ENCODE assay signal across 9 cellular contexts in genomic region chr18:63311481-63312409, GRCh38. TPM values are rescaled to one million over a fixed set of nuclear protein-coding genes. Genes with fewer than 3 reads are reported as not detected.
A peak's percentile ranks its signal among the peaks of the same experiment; 100 is the strongest.
DNase-seq lines count a peak whose midpoint lies in the region; ATAC-seq and TF ChIP-seq lines count a peak whose summit lies in the region.
"Had no signal": no experiment of that assay in that cellular context is flagged by ENCODE, and none has a peak within 500 bp of the region (broad histone marks: within the 10 kb centered on the region; RNA-seq: fewer than 3 reads in every experiment).

No MANE protein-coding gene starts in this region.

- no peak overlapping the region for H2AFZ ChIP-seq in hepatocyte

- no peaks in the 10 kb centered on the region for H3K36me3 ChIP-seq in hepatocyte (replicated peaks; ENCODE audit: insufficient read depth, low read depth)
- no peaks in the 10 kb centered on the region for H3K36me3 ChIP-seq in mesendoderm (ENCODE audit: control insufficient read depth, insufficient read depth, low read length)

- H3K27ac Mint-ChIP-seq in effector memory CD8-positive, alpha-beta T cell = peak overlapping the region in 1 of 2 donors; percentile 96

- no peak overlapping the region for H3K27ac ChIP-seq in hepatocyte
- H3K27ac ChIP-seq in mesendoderm (ENCODE audit: low read depth, low read length) = no peak overlapping the region

- no peaks in the 10 kb centered on the region for H3K9me3 Mint-ChIP-seq in effector memory CD8-positive, alpha-beta T cell

- H3K9me2 ChIP-seq in hepatocyte (replicated peaks; ENCODE audit: insufficient read depth) = no peaks in the 10 kb centered on the region

- no peak overlapping the region for H2BK15ac ChIP-seq in mesendoderm (replicated peaks; ENCODE audit: low read depth)

- H3K18ac ChIP-seq in mesendoderm (ENCODE audit: low read length) = no peak overlapping the region

- no peak overlapping the region for H3K4ac ChIP-seq in mesendoderm (ENCODE audit: low read depth, low read length)

- H3K27me3 Mint-ChIP-seq in effector memory CD8-positive, alpha-beta T cell = no peaks in the 10 kb centered on the region

- no peaks in the 10 kb centered on the region for H3K79me1 ChIP-seq in mesendoderm (ENCODE audit: low read length)

- H3K4me3 ChIP-seq in GM12875 (ENCODE audit: low read depth, low read length) = peak overlapping the region; percentile 29
- no peak overlapping the region for H3K4me3 ChIP-seq in hepatocyte
- no peak overlapping the region for H3K4me3 ChIP-seq in mesendoderm (ENCODE audit: low read length)

- H3K27me3 ChIP-seq in hepatocyte (no peaks in the 10 kb centered on the region), mesendoderm (ENCODE audit: insufficient read depth, low read length, poor library complexity) (no peaks in the 10 kb centered on the region)

- no peak overlapping the region for H3K4me2 ChIP-seq in hepatocyte
- no peak overlapping the region for H3K4me2 ChIP-seq in mesendoderm (ENCODE audit: low read length)

- no peak overlapping the region for H3K56ac ChIP-seq in mesendoderm (ENCODE audit: low read length)

- no peak overlapping the region for H4K8ac ChIP-seq in mesendoderm (ENCODE audit: low read depth, low read length)

- WGBS in hepatocyte (ENCODE audit: low lambda C conversion rate, missing lambda C conversion rate) = 86% methylated on average over 10 of the region's 10 CpGs
- WGBS in mesendoderm (ENCODE audit: extremely low coverage, insufficient coverage, low lambda C conversion rate) = no CpG with 5 or more reads among the region's 10 CpGs

- H3K4me1 ChIP-seq in hepatocyte (ENCODE audit: insufficient read depth) (peaks cover 8% of the 10 kb centered on the region), mesendoderm (ENCODE audit: control insufficient read depth, low read depth, low read length) (no peaks in the 10 kb centered on the region)

- DNase-seq in effector memory CD8-positive, alpha-beta T cell = no peak
- no peak for DNase-seq in hepatocyte (ENCODE audit: low spot score)
- DNase-seq in mesendoderm = no peak
- DNase-seq in SK-N-DZ (ENCODE audit: low spot score) = no peak
- DNase-seq in posterior cingulate gyrus = no peak
- DNase-seq: stimulated activated naive CD4-positive, alpha-beta T cell treated with Interleukin-2 at 50 U/mL for 16 hours had no signal

- ATAC-seq in GM19452 (IDR thresholded peaks at IDR 0.05; ENCODE audit: unreplicated experiment) = peak; percentile 65
- peak; percentile 70 for ATAC-seq in HG03108 (IDR thresholded peaks at IDR 0.05; ENCODE audit: unreplicated experiment)
- no peak for ATAC-seq in effector memory CD8-positive, alpha-beta T cell (replicated peaks)

- peaks cover 3% of the 10 kb centered on the region for H3K36me3 Mint-ChIP-seq in effector memory CD8-positive, alpha-beta T cell (ENCODE audit: insufficient read depth)

- peak overlapping the region; percentile 26 to 92 for H3K4me3 Mint-ChIP-seq in effector memory CD8-positive, alpha-beta T cell

- H3K9ac ChIP-seq in mesendoderm (ENCODE audit: low read length) = no peak overlapping the region

- TF ChIP-seq CTCF in GM12875 (IDR thresholded peaks at IDR 0.05; ENCODE audit: borderline replicate concordance, insufficient read depth, low read depth, low read length) (no peak), hepatocyte (IDR thresholded peaks at IDR 0.05; ENCODE audit: poor library complexity) (no peak)

- no peaks in the 10 kb centered on the region for H3K79me2 ChIP-seq in hepatocyte
- H3K79me2 ChIP-seq in mesendoderm (ENCODE audit: control insufficient read depth, insufficient read depth, low read length) = no peaks in the 10 kb centered on the region

- peaks cover 63 to 84% of the 10 kb centered on the region in 2 donors for H3K4me1 Mint-ChIP-seq in effector memory CD8-positive, alpha-beta T cell (ENCODE audit: low read depth in 2 of 2)

- no peak overlapping the region for H2BK5ac ChIP-seq in mesendoderm (ENCODE audit: low read length)

- peaks cover 7% of the 10 kb centered on the region for H4K20me1 ChIP-seq in hepatocyte (ENCODE audit: insufficient read depth, poor library complexity, severe bottlenecking)

- H2BK120ac ChIP-seq in mesendoderm (ENCODE audit: low read depth, low read length) = no peak overlapping the region

- no peak overlapping the region for H4K5ac ChIP-seq in mesendoderm (ENCODE audit: low read length)

- no peaks in the 10 kb centered on the region for H3K9me3 ChIP-seq in hepatocyte (ENCODE audit: low read depth)

- no peak overlapping the region for H3K23ac ChIP-seq in mesendoderm (ENCODE audit: low read length)

- H2AK5ac ChIP-seq in mesendoderm (ENCODE audit: low read length) = no peak overlapping the region

- intact Hi-C loops in posterior cingulate gyrus (cut with DNase I) = no loop called here

RNA-seq across cellular contexts. Expression of gene BCL2, which starts 7.8 kb away (rescaled TPM):
- total RNA-seq in hepatocyte = 9.1 and 11.4 TPM in 2 replicates
- polyA plus RNA-seq in hepatocyte = 0.80 and 1.0 TPM in 2 replicates
- polyA plus RNA-seq in mesendoderm (2013, experiment 1 of 2) = 1.5 TPM
- polyA plus RNA-seq in mesendoderm (2013, experiment 2 of 2) = 1.6 TPM
- 16.1 and 17.4 TPM in 2 replicates for polyA plus RNA-seq in SK-N-DZ (2014; cell fraction: cytosol; rRNA removed)
- polyA plus RNA-seq in SK-N-DZ (2014; cell fraction: nucleus; rRNA removed) = 6.6 and 7.0 TPM in 2 replicates

RNA-seq across cellular contexts. Expression of gene KDSR, which starts 55.3 kb away (rescaled TPM):
- 26.5 and 33.6 TPM in 2 replicates for total RNA-seq in hepatocyte
- 50.7 and 55.1 TPM in 2 replicates for polyA plus RNA-seq in hepatocyte
- 17.8 TPM for polyA plus RNA-seq in mesendoderm (2013, experiment 1 of 2)
- 19.9 TPM for polyA plus RNA-seq in mesendoderm (2013, experiment 2 of 2)
- 11.3 and 21.7 TPM in 2 replicates for polyA plus RNA-seq in SK-N-DZ (2014; cell fraction: cytosol; rRNA removed)
- 7.9 and 13.6 TPM in 2 replicates for polyA plus RNA-seq in SK-N-DZ (2014; cell fraction: nucleus; rRNA removed)
